ENCODE assay signal across 16 cellular contexts in the genomic region with DNA sequence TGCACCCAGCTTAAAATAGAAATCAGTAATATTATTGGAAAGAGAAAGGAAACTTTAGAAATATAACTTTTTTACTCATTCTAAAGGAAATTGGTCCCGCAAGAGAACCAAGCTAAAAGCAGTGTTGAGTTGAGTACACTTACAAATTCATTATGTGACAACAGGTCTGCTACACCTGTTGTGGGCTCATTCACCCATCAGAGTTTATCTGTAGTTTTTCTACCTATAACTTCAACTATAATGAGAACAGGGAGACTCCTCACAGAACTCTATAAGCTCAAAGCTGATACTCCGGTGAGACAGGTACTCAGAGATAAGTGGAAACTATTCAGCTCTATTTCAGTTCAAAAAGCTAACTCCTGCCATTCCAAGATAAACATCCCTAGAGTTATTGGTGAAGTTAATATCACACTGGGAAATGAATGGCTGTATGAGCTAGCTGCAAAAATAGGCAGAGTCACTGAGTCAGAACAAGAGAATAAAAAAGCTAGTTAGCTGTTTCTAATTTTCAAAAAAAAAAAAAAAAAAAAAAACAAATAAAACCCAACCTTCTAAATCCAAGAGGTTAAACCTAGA.
DNase-seq lines count a peak whose midpoint lies in the region; ATAC-seq and TF ChIP-seq lines count a peak whose summit lies in the region.
"Had no signal": no experiment of that assay in that cellular context is flagged by ENCODE, and none has a peak within 500 bp of the region (broad histone marks: within the 10 kb centered on the region; RNA-seq: fewer than 3 reads in every experiment).

No MANE protein-coding gene starts in this region.

- peaks cover 0 to 22% (median 18%) of the 10 kb centered on the region in 10 experiments; a peak in 14 of 20 replicates for H3K4me1 ChIP-seq in BLaER1 treated with 17β-estradiol and CSF1 and Interleukin-3, amounts not matched to agents 10 nM and 100 nM
- no peaks in the 10 kb centered on the region for H3K4me1 ChIP-seq in mesendoderm (ENCODE audit: control insufficient read depth, low read depth, low read length)
- H3K4me1 ChIP-seq: BE2C, HAP-1 had no signal

- no peak overlapping the region for H3K56ac ChIP-seq in mesendoderm (ENCODE audit: low read length)

- peak overlapping the region; percentile 88 for H3K27ac Mint-ChIP-seq in endothelial cell (ENCODE audit: unreplicated experiment)
- H3K27ac Mint-ChIP-seq: CD8-positive, alpha-beta memory T cell had no signal

- H3K79me2 ChIP-seq in mesendoderm (ENCODE audit: control insufficient read depth, insufficient read depth, low read length), result no peaks in the 10 kb centered on the region

- ATAC-seq in GM18867 (IDR thresholded peaks at IDR 0.05; ENCODE audit: unreplicated experiment) (no peak), GM21576 (IDR thresholded peaks at IDR 0.05; ENCODE audit: unreplicated experiment) (no peak)

- H3K27ac ChIP-seq in BLaER1 treated with 17β-estradiol and CSF1 and Interleukin-3, amounts not matched to agents 10 nM and 100 nM, result peak overlapping the region in 7 of 11 experiments; percentile 4 to 76 (median 63); a peak in 12 of 22 replicates
- H3K27ac ChIP-seq in mesendoderm (ENCODE audit: low read depth, low read length), result no peak overlapping the region

- no peak overlapping the region for H3K18ac ChIP-seq in mesendoderm (ENCODE audit: low read length)

- H3K27me3 Mint-ChIP-seq in endothelial cell (ENCODE audit: unreplicated experiment), result peaks cover 4% of the 10 kb centered on the region

- no peaks in the 10 kb centered on the region for H3K36me3 Mint-ChIP-seq in endothelial cell (ENCODE audit: low read depth, unreplicated experiment)
- H3K36me3 Mint-ChIP-seq: CD8-positive, alpha-beta memory T cell had no signal

- no peak overlapping the region for H4K8ac ChIP-seq in mesendoderm (ENCODE audit: low read depth, low read length)

- H2BK5ac ChIP-seq in mesendoderm (ENCODE audit: low read length), result no peak overlapping the region

- no peak overlapping the region for H2BK120ac ChIP-seq in mesendoderm (ENCODE audit: low read depth, low read length)

- peaks cover 34% of the 10 kb centered on the region for H3K4me1 Mint-ChIP-seq in endothelial cell (ENCODE audit: unreplicated experiment)
- H3K4me1 Mint-ChIP-seq: CD8-positive, alpha-beta memory T cell had no signal

- WGBS in mesendoderm (ENCODE audit: extremely low coverage, insufficient coverage, low lambda C conversion rate), result no CpG with 5 or more reads among the region's 2 CpGs

- no peaks in the 10 kb centered on the region for H3K79me1 ChIP-seq in mesendoderm (ENCODE audit: low read length)

- H2AK5ac ChIP-seq in mesendoderm (ENCODE audit: low read length), result no peak overlapping the region

- no peaks in the 10 kb centered on the region for H3K9me3 Mint-ChIP-seq in endothelial cell (ENCODE audit: unreplicated experiment)

- H2BK15ac ChIP-seq in mesendoderm (replicated peaks; ENCODE audit: low read depth), result no peak overlapping the region

- no peak overlapping the region for H3K4ac ChIP-seq in mesendoderm (ENCODE audit: low read depth, low read length)

- no peak overlapping the region for H3K4me3 ChIP-seq in BLaER1 treated with 17β-estradiol and CSF1 and Interleukin-3, amounts not matched to agents 10 nM and 100 nM
- no peak overlapping the region for H3K4me3 ChIP-seq in mesendoderm (ENCODE audit: low read length)
- H3K4me3 ChIP-seq: HAP-1 had no signal

- H3K4me3 Mint-ChIP-seq in endothelial cell (ENCODE audit: unreplicated experiment), result no peak overlapping the region
- H3K4me3 Mint-ChIP-seq: CD8-positive, alpha-beta memory T cell had no signal

- H3K4me2 ChIP-seq in BLaER1 treated with 17β-estradiol and CSF1 and Interleukin-3, amounts not matched to agents 10 nM and 100 nM, result peak overlapping the region in 6 of 11 experiments; percentile 51 to 67 (median 62); a peak in 10 of 22 replicates
- no peak overlapping the region for H3K4me2 ChIP-seq in mesendoderm (ENCODE audit: low read length)

- no peaks in the 10 kb centered on the region for H3K9me3 ChIP-seq in BLaER1 treated with 17β-estradiol and CSF1 and Interleukin-3, amounts not matched to agents 10 nM and 100 nM (replicated peaks in 1 of 11)
- H3K9me3 ChIP-seq: BE2C, HAP-1 had no signal

- H3K9ac ChIP-seq in BLaER1 treated with 17β-estradiol and CSF1 and Interleukin-3, amounts not matched to agents 10 nM and 100 nM, result no peak overlapping the region; a peak in 1 of 22 replicates
- H3K9ac ChIP-seq in mesendoderm (ENCODE audit: low read length), result no peak overlapping the region

- no peaks in the 10 kb centered on the region for H3K27me3 ChIP-seq in BLaER1 treated with 17β-estradiol and CSF1 and Interleukin-3, amounts not matched to agents 10 nM and 100 nM
- no peaks in the 10 kb centered on the region for H3K27me3 ChIP-seq in mesendoderm (ENCODE audit: insufficient read depth, low read length, poor library complexity)
- H3K27me3 ChIP-seq: BE2C had no signal

- no peak for TF ChIP-seq CTCF in endothelial cell (IDR thresholded peaks at IDR 0.05; ENCODE audit: unreplicated experiment)

- DNase-seq in EH (ENCODE audit: low read depth) (peak; percentile 14), NCI-H774 (lab: John Stamatoyannopoulos, UW) (peak; percentile 31), endothelial cell (ENCODE audit: low spot score) (no peak), mesendoderm (no peak)
- DNase-seq: BE2C; CD8-positive, alpha-beta memory T cell; DMS 273 treated with DMSO at 0.1 percent for 48 hours; NCI-H1694 treated with DMSO at 0.1 percent for 48 hours; NCI-H2171; NCI-H524 treated with DMSO at 0.1 percent for 48 hours; Right ventricle myocardium superior; T-helper 2 cell had no signal

- H3K23ac ChIP-seq in mesendoderm (ENCODE audit: low read length), result no peak overlapping the region

- H4K20me1 ChIP-seq in BLaER1 treated with 17β-estradiol and CSF1 and Interleukin-3, amounts not matched to agents 10 nM and 100 nM, result no peaks in the 10 kb centered on the region

- H3K36me3 ChIP-seq in BLaER1 treated with 17β-estradiol and CSF1 and Interleukin-3, amounts not matched to agents 10 nM and 100 nM, result no peaks in the 10 kb centered on the region
- no peaks in the 10 kb centered on the region for H3K36me3 ChIP-seq in mesendoderm (ENCODE audit: control insufficient read depth, insufficient read depth, low read length)
- H3K36me3 ChIP-seq: BE2C, HAP-1 had no signal

- no peak overlapping the region for H4K5ac ChIP-seq in mesendoderm (ENCODE audit: low read length)

Comparison
In these comparisons a context has a peak if more than half of its experiments do, and no peak if none do; other contexts are left out.
1. DNase-seq: peak in EH (single experiment) and NCI-H774 (single experiment); none in endothelial cell (single experiment) and mesendoderm (single experiment).